16 cellular contexts compared by ENCODE assay signal in genomic region chr3:188527389-188527788, GRCh38.
A peak's percentile ranks its signal among the peaks of the same experiment; 100 is the strongest.
DNase-seq lines count a peak whose midpoint lies in the region; ATAC-seq and TF ChIP-seq lines count a peak whose summit lies in the region.
"Had no signal": no experiment of that assay in that cellular context is flagged by ENCODE, and none has a peak within 500 bp of the region (broad histone marks: within the 10 kb centered on the region; RNA-seq: fewer than 3 reads in every experiment).

No MANE protein-coding gene starts in this region.

- H3K27me3 ChIP-seq in GM23248 (replicated peaks; ENCODE audit: insufficient read depth) (no peaks in the 10 kb centered on the region), PC-3 (ENCODE audit: low read length) (no peaks in the 10 kb centered on the region), SJCRH30 (no peaks in the 10 kb centered on the region)
- H3K27me3 ChIP-seq: BLaER1 treated with 17β-estradiol and CSF1 and Interleukin-3, amounts not matched to agents 10 nM and 100 nM had no signal

- POLR2A ChIA-PET in PC-3 (lab: Charles Lee; ENCODE audit: unreplicated experiment) = no interaction called here

- intact Hi-C loops in PC-3 (cut with micrococcal nuclease) = loop anchor here (5.0 kb wide), 4 partner anchors 160 to 785 kb away; no protein-coding TSS in a partner anchor

- peaks cover 7% of the 10 kb centered on the region; the same call in 1 of the 2 replicates for H3F3A ChIP-seq in GM23248 (ENCODE audit: insufficient read depth)
- no peaks in the 10 kb centered on the region for H3F3A ChIP-seq in PC-3 (ENCODE audit: low read length, unreplicated experiment)

- H3K4me2 ChIP-seq in GM23248 (ENCODE audit: unreplicated experiment) (no peak overlapping the region), PC-3 (ENCODE audit: low read length) (no peak overlapping the region)

- peak overlapping the region; percentile 25 for H3K27ac Mint-ChIP-seq in chondrocyte (ENCODE audit: unreplicated experiment)
- no peak overlapping the region for H3K27ac Mint-ChIP-seq in stimulated activated effector memory CD8-positive, alpha-beta T cell treated with anti-CD3 and anti-CD28 coated beads, Interleukin-12 subunit alpha, Interleukin-12 subunit beta, amount 100 ng/mL, for 72 hours
- H3K27ac Mint-ChIP-seq: CD4-positive, CD25-positive, alpha-beta regulatory T cell had no signal

- no peaks in the 10 kb centered on the region for H3K27me3 Mint-ChIP-seq in chondrocyte (ENCODE audit: low read depth)
- H3K27me3 Mint-ChIP-seq: CD4-positive, CD25-positive, alpha-beta regulatory T cell had no signal

- peaks cover 86% of the 10 kb centered on the region for H3K4me1 Mint-ChIP-seq in chondrocyte (ENCODE audit: low read depth)
- H3K4me1 Mint-ChIP-seq in stimulated activated effector memory CD8-positive, alpha-beta T cell treated with anti-CD3 and anti-CD28 coated beads, Interleukin-12 subunit alpha, Interleukin-12 subunit beta, amount 100 ng/mL, for 72 hours = no peaks in the 10 kb centered on the region

- no peaks in the 10 kb centered on the region for H3K9me3 ChIP-seq in GM23248 (ENCODE audit: low read depth)
- H3K9me3 ChIP-seq in PC-3 (ENCODE audit: low read length) = no peaks in the 10 kb centered on the region
- H3K9me3 ChIP-seq in SJCRH30 (replicated peaks) = no peaks in the 10 kb centered on the region
- H3K9me3 ChIP-seq: BLaER1 treated with 17β-estradiol and CSF1 and Interleukin-3, amounts not matched to agents 10 nM and 100 nM had no signal

- H3K27ac ChIP-seq in GM23248 = no peak overlapping the region
- H3K27ac ChIP-seq in PC-3 (ENCODE audit: low read length) = peak overlapping the region; percentile 62
- H3K27ac ChIP-seq in SJCRH30 = no peak overlapping the region
- H3K27ac ChIP-seq: 22Rv1, HL-60 had no signal

- no peak overlapping the region for H3K4me3 ChIP-seq in AG10803 (ENCODE audit: low read length)
- H3K4me3 ChIP-seq in GM23248 = no peak overlapping the region
- no peak overlapping the region for H3K4me3 ChIP-seq in PC-3 (ENCODE audit: low read length)
- no peak overlapping the region for H3K4me3 ChIP-seq in SJCRH30
- H3K4me3 ChIP-seq: BLaER1 treated with 17β-estradiol and CSF1 and Interleukin-3, amounts not matched to agents 10 nM and 100 nM; K562 had no signal

- ATAC-seq in PC-3 = no peak
- no peak for ATAC-seq in stimulated activated effector memory CD8-positive, alpha-beta T cell treated with anti-CD3 and anti-CD28 coated beads, Interleukin-12 subunit alpha, Interleukin-12 subunit beta, amount 100 ng/mL, for 72 hours
- ATAC-seq in HG02798 (IDR thresholded peaks at IDR 0.05; ENCODE audit: poor library complexity, unreplicated experiment) = no peak
- ATAC-seq: K562 had no signal

- in situ Hi-C loops in GM23248 (cut with MboI) = no loop called here

- TF ChIP-seq CTCF in AG10803 (conservative IDR thresholded peaks at IDR 0.05; ENCODE audit: low read length) (no peak), PC-3 (conservative IDR thresholded peaks at IDR 0.05; ENCODE audit: low read depth, low read length) (no peak), chondrocyte (IDR thresholded peaks at IDR 0.05) (no peak)

- H3K9me2 ChIP-seq in GM23248 (ENCODE audit: insufficient read depth) = no peaks in the 10 kb centered on the region
- H3K9me2 ChIP-seq in PC-3 (replicated peaks; ENCODE audit: low read length) = no peaks in the 10 kb centered on the region

- no TSS peak for BruUV-seq in PC-3 (replicated peaks; lab: Mats Ljungman, UMichigan)

- H3K4me1 ChIP-seq in GM23248 (ENCODE audit: insufficient read depth) (peaks cover 46% of the 10 kb centered on the region), PC-3 (ENCODE audit: insufficient read depth, low read length) (peaks cover 41% of the 10 kb centered on the region), SJCRH30 (no peaks in the 10 kb centered on the region)

- H3K9ac ChIP-seq in GM23248 (no peak overlapping the region), PC-3 (ENCODE audit: low read length) (no peak overlapping the region)
- H3K9ac ChIP-seq: BLaER1 treated with 17β-estradiol and CSF1 and Interleukin-3, amounts not matched to agents 10 nM and 100 nM had no signal

- 93 to 96% methylated on average over 2 of the region's 2 CpGs for WGBS in GM23248 (ENCODE audit: low coverage in 1 of 2, low lambda C conversion rate in 2 of 2, missing lambda C conversion rate in 2 of 2), 2 experiments

- CTCF ChIA-PET in PC-3 (lab: Charles Lee) = no interaction called here

- no peak overlapping the region for H2AFZ ChIP-seq in GM23248
- H2AFZ ChIP-seq in PC-3 (ENCODE audit: low read length) = no peak overlapping the region

- H3K79me2 ChIP-seq in GM23248 (ENCODE audit: insufficient read depth) (peaks cover 26% of the 10 kb centered on the region; the same call in 1 of the 2 replicates), PC-3 (ENCODE audit: low read length) (no peaks in the 10 kb centered on the region)

- DNase-seq in AG10803 (ENCODE audit: low read depth) (peak; percentile 38), GM23248 (peak; percentile 17), PC-3 (no peak), chondrocyte (ENCODE audit: low spot score) (no peak), SJCRH30 (no peak)
- DNase-seq in activated T-cell treated with anti-CD3 and anti-CD28 coated beads, Interleukin-2, amount 50 U/mL, for 1 hour = no peak
- no peak for DNase-seq in stimulated activated effector memory CD8-positive, alpha-beta T cell treated with anti-CD3 and anti-CD28 coated beads, Interleukin-12 subunit alpha, Interleukin-12 subunit beta, amount 100 ng/mL, for 72 hours (ENCODE audit: low spot score in 2 of 2)
- DNase-seq: Calu3; CD4-positive, CD25-positive, alpha-beta regulatory T cell; DMS 273 treated with DMSO at 0.1 percent for 48 hours; GDM1 had no signal

- H3K36me3 ChIP-seq in GM23248 (ENCODE audit: low read depth) (peaks cover 10% of the 10 kb centered on the region), PC-3 (ENCODE audit: low read depth, low read length) (peaks cover 4% of the 10 kb centered on the region; the same call in 1 of the 2 replicates), SJCRH30 (no peaks in the 10 kb centered on the region)

- no peaks in the 10 kb centered on the region for H3K9me3 Mint-ChIP-seq in chondrocyte (ENCODE audit: low read depth)
- no peaks in the 10 kb centered on the region for H3K9me3 Mint-ChIP-seq in stimulated activated effector memory CD8-positive, alpha-beta T cell treated with anti-CD3 and anti-CD28 coated beads, Interleukin-12 subunit alpha, Interleukin-12 subunit beta, amount 100 ng/mL, for 72 hours
- H3K9me3 Mint-ChIP-seq: CD4-positive, CD25-positive, alpha-beta regulatory T cell had no signal

- no peak overlapping the region for H3K4me3 Mint-ChIP-seq in chondrocyte (ENCODE audit: unreplicated experiment)
- H3K4me3 Mint-ChIP-seq in stimulated activated effector memory CD8-positive, alpha-beta T cell treated with anti-CD3 and anti-CD28 coated beads, Interleukin-12 subunit alpha, Interleukin-12 subunit beta, amount 100 ng/mL, for 72 hours = no peak overlapping the region
- H3K4me3 Mint-ChIP-seq: CD4-positive, CD25-positive, alpha-beta regulatory T cell had no signal

- H4K20me1 ChIP-seq in GM23248 (ENCODE audit: insufficient read depth) (0 out of 2 replicates have a peak, but pooled peaks cover 3% of the 10 kb centered on the region), PC-3 (ENCODE audit: low read length) (no peaks in the 10 kb centered on the region)
- H4K20me1 ChIP-seq: BLaER1 treated with 17β-estradiol and CSF1 and Interleukin-3, amounts not matched to agents 10 nM and 100 nM had no signal

- H3K36me3 Mint-ChIP-seq in chondrocyte (ENCODE audit: low read depth) = peaks cover 19% of the 10 kb centered on the region
- H3K36me3 Mint-ChIP-seq in stimulated activated effector memory CD8-positive, alpha-beta T cell treated with anti-CD3 and anti-CD28 coated beads, Interleukin-12 subunit alpha, Interleukin-12 subunit beta, amount 100 ng/mL, for 72 hours = peaks cover 28% of the 10 kb centered on the region

Comparison
In these comparisons a context has a peak if more than half of its experiments do, and no peak if none do; other contexts are left out.
1. DNase-seq: peak in AG10803 (single experiment) and GM23248 (single experiment); none in PC-3 (single experiment), chondrocyte (single experiment), SJCRH30 (0 of 2), activated T-cell treated with anti-CD3 and anti-CD28 coated beads, Interleukin-2, amount 50 U/mL, for 1 hour (single experiment) and stimulated activated effector memory CD8-positive, alpha-beta T cell treated with anti-CD3 and anti-CD28 coated beads, Interleukin-12 subunit alpha, Interleukin-12 subunit beta, amount 100 ng/mL, for 72 hours (0 of 2).